Comparison of ENCODE assay signal across 8 cellular contexts in genomic region chr3:144770813-144771400, GRCh38.
A peak's percentile ranks its signal among the peaks of the same experiment; 100 is the strongest.
DNase-seq lines count a peak whose midpoint lies in the region; ATAC-seq and TF ChIP-seq lines count a peak whose summit lies in the region.

No MANE protein-coding gene starts in this region.

- no peak overlapping the region for H3K4me3 ChIP-seq in ascending aorta
- no peak overlapping the region for H3K4me3 ChIP-seq in Peyer's patch

- no peaks in the 10 kb centered on the region for H3K9me3 ChIP-seq in ascending aorta
- no peaks in the 10 kb centered on the region for H3K9me3 ChIP-seq in Peyer's patch

- DNase-seq in DMS53 treated with DMSO at 0.1 percent for 48 hours (lab: John Stamatoyannopoulos, UW; ENCODE audit: unreplicated experiment): peak; percentile 51
- DNase-seq in HS-27A (ENCODE audit: low read depth): peak; percentile 15
- DNase-seq in ascending aorta (ENCODE audit: low spot score in 2 of 2): no peak
- DNase-seq in kidney tubule cell (ENCODE audit: low spot score): peak; percentile 30
- no peak for DNase-seq in Peyer's patch
- DNase-seq in islet precursor cell: no peak
- no peak for DNase-seq in mesenteric fat pad (ENCODE audit: low spot score)

- intact Hi-C loops in ascending aorta (cut with DNase I): loop anchor here (5.0 kb wide), 1 partner anchor 874 kb away; no protein-coding TSS in a partner anchor

- TF ChIP-seq CTCF in ascending aorta (IDR thresholded peaks at IDR 0.05) (peak in 2 of 3 experiments; percentile 27 to 38), Peyer's patch (IDR thresholded peaks at IDR 0.05) (peak in 1 of 6 experiments; percentile 12)

- H3K4me1 ChIP-seq in ascending aorta (peaks cover 0 to 5% of the 10 kb centered on the region in 2 donors), Peyer's patch (no peaks in the 10 kb centered on the region)

- no peak for ATAC-seq in GM19455 (IDR thresholded peaks at IDR 0.05; ENCODE audit: unreplicated experiment)

- H3K27me3 ChIP-seq in ascending aorta: no peaks in the 10 kb centered on the region
- H3K27me3 ChIP-seq in Peyer's patch: no peaks in the 10 kb centered on the region

- no peak for TF ChIP-seq POLR2A in Peyer's patch (IDR thresholded peaks at IDR 0.05)

- no peaks in the 10 kb centered on the region for H3K36me3 ChIP-seq in ascending aorta
- no peaks in the 10 kb centered on the region for H3K36me3 ChIP-seq in Peyer's patch

- H3K27ac ChIP-seq in ascending aorta (no peak overlapping the region), Peyer's patch (no peak overlapping the region)

Comparison
In these comparisons a context has a peak if more than half of its experiments do, and no peak if none do; other contexts are left out.
1. DNase-seq: peak in DMS53 treated with DMSO at 0.1 percent for 48 hours (single experiment), HS-27A (single experiment) and kidney tubule cell (single experiment); none in ascending aorta (0 of 2), Peyer's patch (0 of 3), islet precursor cell (single experiment) and mesenteric fat pad (single experiment).